In genomic region chr4:148773313-148773712, GRCh38 we compare ENCODE assay signal across 9 cellular contexts.
"Had no signal": no experiment of that assay in that cellular context is flagged by ENCODE, and none has a peak within 500 bp of the region (broad histone marks: within the 10 kb centered on the region; RNA-seq: fewer than 3 reads in every experiment).

No MANE protein-coding gene starts in this region.

- H3K9me3 Mint-ChIP-seq: GM23338, H9 had no signal

- H3K4me1 Mint-ChIP-seq: GM23338, IgD-negative memory B cell had no signal

- H3K27ac Mint-ChIP-seq: GM23338 had no signal

- FAIRE-seq: H1, H54, K562 had no signal

- H3K27me3 Mint-ChIP-seq: IgD-negative memory B cell had no signal

- H3K36me3 Mint-ChIP-seq: IgD-negative memory B cell had no signal

- H2AFZ ChIP-seq: GM23338 had no signal

- DNase-seq: H9, HCEC 1CT, KG1 had no signal

- H3K4me2 ChIP-seq: GM23338 had no signal

- ATAC-seq: GM23338, K562 had no signal

- H3K27ac ChIP-seq: HL-60 had no signal

- H3K4me3 ChIP-seq: GM23338, K562 had no signal

- H3K4me3 Mint-ChIP-seq: GM23338, H9, IgD-negative memory B cell had no signal
